ENCODE assay signal across 24 cellular contexts in the genomic region with DNA sequence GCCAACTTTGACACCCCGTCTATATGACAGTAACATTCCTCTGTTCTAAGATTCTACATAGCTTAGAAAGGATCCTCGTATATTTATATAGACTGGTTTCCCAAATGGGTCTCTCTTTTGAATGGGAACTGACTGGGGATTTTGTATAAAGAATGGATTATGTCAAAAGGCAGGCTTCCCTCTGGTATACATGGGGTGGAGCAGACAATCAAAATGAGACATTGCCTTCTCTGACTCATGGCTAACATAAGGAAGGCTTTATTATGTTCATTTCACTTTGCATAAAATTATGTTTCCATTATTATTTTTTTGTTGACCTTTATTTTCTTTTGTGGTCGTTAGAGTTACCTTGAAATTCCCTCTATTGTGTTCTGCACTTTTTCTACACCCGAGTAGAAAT.
A peak's percentile ranks its signal among the peaks of the same experiment; 100 is the strongest.
DNase-seq lines count a peak whose midpoint lies in the region; ATAC-seq, FAIRE-seq and TF ChIP-seq lines count a peak whose summit lies in the region.
"Had no signal": no experiment of that assay in that cellular context is flagged by ENCODE, and none has a peak within 500 bp of the region (broad histone marks: within the 10 kb centered on the region; RNA-seq: fewer than 3 reads in every experiment).

No MANE protein-coding gene starts in this region.

- H3K4me1 ChIP-seq in mammary epithelial cell (ENCODE audit: insufficient read depth, low read length) (no peaks in the 10 kb centered on the region), breast epithelium (no peaks in the 10 kb centered on the region), spleen (no peaks in the 10 kb centered on the region)
- H3K4me1 ChIP-seq: BLaER1 had no signal

- TF ChIP-seq POLR2A in breast epithelium (IDR thresholded peaks at IDR 0.05) (no peak), spleen (IDR thresholded peaks at IDR 0.05) (no peak)

- BruUV-seq in mammary epithelial cell (replicated peaks; lab: Mats Ljungman, UMichigan): no TSS peak

- no peak for FAIRE-seq in bronchial epithelial cell (lab: Jason Lieb, UNC)
- FAIRE-seq: A204.1, D721Med, GM12878, GM19239, H54 had no signal

- no peak overlapping the region for H3K9ac ChIP-seq in mammary epithelial cell (ENCODE audit: insufficient read depth, low read length)
- H3K9ac ChIP-seq: BLaER1 had no signal

- H3K27ac ChIP-seq in mammary epithelial cell (ENCODE audit: insufficient read depth, low read depth, low read length) (no peak overlapping the region), breast epithelium (no peak overlapping the region), spleen (no peak overlapping the region)
- H3K27ac ChIP-seq: 22Rv1, BLaER1, C4-2B had no signal

- H3K4me2 ChIP-seq in mammary epithelial cell (ENCODE audit: insufficient read depth, low read depth, low read length): no peak overlapping the region
- H3K4me2 ChIP-seq: BLaER1 had no signal

- intact Hi-C loops in mammary epithelial cell (cut with micrococcal nuclease): no loop called here
- intact Hi-C loops in breast epithelium (cut with DNase I; ENCODE audit: low total_unique reads): no loop called here
- intact Hi-C loops in spleen (cut with DNase I; ENCODE audit: low total_unique reads): no loop called here

- H3K36me3 ChIP-seq in mammary epithelial cell (ENCODE audit: insufficient read depth, low read length) (no peaks in the 10 kb centered on the region), breast epithelium (no peaks in the 10 kb centered on the region), bronchial epithelial cell (ENCODE audit: control insufficient read depth, insufficient read depth, low read length) (no peaks in the 10 kb centered on the region), spleen (no peaks in the 10 kb centered on the region)
- H3K36me3 ChIP-seq: BLaER1 had no signal

- peaks cover 6% of the 10 kb centered on the region for H3K27me3 ChIP-seq in mammary epithelial cell (ENCODE audit: insufficient read depth, low read length)
- no peaks in the 10 kb centered on the region for H3K27me3 ChIP-seq in breast epithelium
- no peaks in the 10 kb centered on the region for H3K27me3 ChIP-seq in bronchial epithelial cell (ENCODE audit: control insufficient read depth, insufficient read depth, low read length)
- H3K27me3 ChIP-seq in spleen (replicated peaks in 1 of 7): no peaks in the 10 kb centered on the region
- H3K27me3 ChIP-seq: BLaER1 had no signal

- H3K9me3 ChIP-seq in mammary epithelial cell (replicated peaks; ENCODE audit: insufficient read depth, low read length) (no peaks in the 10 kb centered on the region), breast epithelium (no peaks in the 10 kb centered on the region), spleen (peaks cover 0 to 11% (median 0%) of the 10 kb centered on the region in 8 donors)
- H3K9me3 ChIP-seq: BLaER1 had no signal

- ATAC-seq in esophagus mucosa: peak; percentile 72
- no peak for ATAC-seq in omental fat pad (ENCODE audit: low FRiP score)
- ATAC-seq: CD8-positive, alpha-beta T cell; GM12878 had no signal

- H2AFZ ChIP-seq in mammary epithelial cell (ENCODE audit: low read depth, low read length): no peak overlapping the region

- no peak for TF ChIP-seq CTCF in mammary epithelial cell (conservative IDR thresholded peaks at IDR 0.05 in 1 of 2, IDR thresholded peaks at IDR 0.05 in 1 of 2; ENCODE audit: extremely low read depth in 1 of 2, insufficient read depth in 1 of 2, low read depth in 1 of 2, low read length in 2 of 2)
- no peak for TF ChIP-seq CTCF in breast epithelium (IDR thresholded peaks at IDR 0.05)
- TF ChIP-seq CTCF in bronchial epithelial cell (IDR thresholded peaks at IDR 0.05; ENCODE audit: insufficient read depth, low read length, severe bottlenecking): no peak
- no peak for TF ChIP-seq CTCF in omental fat pad (IDR thresholded peaks at IDR 0.05)
- TF ChIP-seq CTCF in spleen (IDR thresholded peaks at IDR 0.05 in 8 of 11, conservative IDR thresholded peaks at IDR 0.05 in 3 of 11): no peak

- in situ Hi-C loops in mammary epithelial cell (cut with MboI; ENCODE audit: low sequenced_read_pairs in 2 of 2): no loop called here

- WGBS in mammary epithelial cell (ENCODE audit: low coverage, missing lambda C conversion rate): 37% methylated on average over 4 of the region's 4 CpGs
- WGBS in spleen, 5 donors: 67 to 82% (median 72%) methylated on average over 4 of the region's 4 CpGs

- CTCF ChIA-PET in mammary epithelial cell (lab: Charles Lee; ENCODE audit: low non-redundant PET): no interaction called here

- no peaks in the 10 kb centered on the region for H3K79me2 ChIP-seq in mammary epithelial cell (ENCODE audit: insufficient read depth, low read length)

- dilution Hi-C loops in mammary epithelial cell (cut with HindIII; ENCODE audit: low sequenced_read_pairs): no loop called here

- no peaks in the 10 kb centered on the region for H4K20me1 ChIP-seq in mammary epithelial cell (ENCODE audit: insufficient read depth, low read length)
- H4K20me1 ChIP-seq: BLaER1 had no signal

- peak; percentile 21 for DNase-seq in mammary epithelial cell
- no peak for DNase-seq in breast epithelium (ENCODE audit: low spot score in 2 of 2)
- DNase-seq in bronchial epithelial cell (ENCODE audit: low read depth): peak; percentile 22
- DNase-seq in omental fat pad (ENCODE audit: low spot score): no peak
- no peak for DNase-seq in LoVo (ENCODE audit: low spot score)
- DNase-seq in midbrain (lab: John Stamatoyannopoulos, UW): no peak
- no peak for DNase-seq in spleen
- DNase-seq: CD4-positive, CD25-positive, alpha-beta regulatory T cell; CD8-positive, alpha-beta T cell; DMS 273 treated with DMSO at 0.1 percent for 48 hours; DMS79; EL; GDM1; GOT3; HCEC 1CT had no signal

- H3K4me3 ChIP-seq in mammary epithelial cell (replicated peaks in 1 of 3; ENCODE audit: insufficient read depth in 1 of 3, low read depth in 2 of 3, low read length in 3 of 3): no peak overlapping the region
- H3K4me3 ChIP-seq in breast epithelium: no peak overlapping the region
- H3K4me3 ChIP-seq in bronchial epithelial cell (ENCODE audit: low read depth, low read length): no peak overlapping the region
- H3K4me3 ChIP-seq in spleen: no peak overlapping the region
- H3K4me3 ChIP-seq: BLaER1, GM12878 had no signal

Comparison
In these comparisons a context has a peak if more than half of its experiments do, and no peak if none do; other contexts are left out.
1. DNase-seq: peak in mammary epithelial cell (single experiment) and bronchial epithelial cell (single experiment); none in breast epithelium (0 of 2), omental fat pad (single experiment), LoVo (single experiment), midbrain (single experiment) and spleen (single experiment).